Comparison of ENCODE assay signal across 8 cellular contexts in the genomic region with DNA sequence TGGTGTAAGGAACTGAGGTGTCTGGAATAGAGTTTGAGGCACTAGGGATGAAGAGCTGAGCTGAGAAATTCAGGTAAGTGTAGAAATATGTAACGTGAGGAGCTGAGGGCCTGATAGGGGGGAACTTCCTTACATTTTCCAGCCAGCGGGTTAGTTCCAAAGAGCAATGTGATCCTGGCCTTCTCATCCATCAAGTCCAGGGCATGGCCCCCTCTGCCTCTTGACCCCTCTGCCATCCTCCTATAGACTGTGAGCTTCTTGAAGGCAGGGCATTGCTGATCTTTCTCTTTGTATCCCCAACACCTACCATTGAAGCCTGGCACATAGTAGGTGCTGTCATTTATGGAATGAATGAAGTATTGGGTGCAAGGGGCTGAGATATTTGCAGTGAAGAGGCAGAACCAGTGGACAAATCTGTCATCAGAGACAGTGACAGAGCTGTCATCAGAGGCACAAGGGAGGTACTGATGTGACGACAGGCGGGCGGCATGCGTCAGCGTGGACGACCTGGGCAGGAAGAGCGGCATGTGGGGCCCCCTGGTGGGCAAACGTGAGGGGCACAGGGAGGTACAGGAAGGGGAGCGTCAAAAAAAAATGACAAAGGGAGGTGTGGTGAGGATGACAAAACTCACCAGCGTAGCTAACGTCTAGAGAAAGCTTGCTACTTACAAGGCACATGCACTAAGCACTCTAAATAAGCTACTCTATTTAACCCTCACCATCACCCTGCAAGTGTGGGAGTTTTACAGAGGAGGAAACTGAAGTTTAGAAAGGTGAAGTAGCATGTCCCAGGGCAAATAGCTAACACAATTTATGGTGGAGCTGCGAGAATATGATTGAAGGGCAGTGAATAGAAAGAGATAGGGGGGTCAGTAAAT. TPM values are rescaled to one million over a fixed set of nuclear protein-coding genes. Genes with fewer than 3 reads are reported as not detected.
DNase-seq lines count a peak whose midpoint lies in the region; ATAC-seq lines count a peak whose summit lies in the region.

No MANE protein-coding gene starts in this region.

- DNase-seq in AML-193 (lab: John Stamatoyannopoulos, UW) (peak; percentile 90 to 91), NCI-H69 (lab: John Stamatoyannopoulos, UW) (peak; percentile 77), dermis blood vessel endothelial cell (peak; percentile 92), medulla oblongata (ENCODE audit: extremely low spot score) (peak; percentile 85)
- peak; percentile 93 to 94 for DNase-seq in activated CD4-positive, alpha-beta T cell treated with anti-CD3 and anti-CD28 coated beads, Interleukin-2, amount 50 U/mL, for 4 hours
- peak; percentile 80 for DNase-seq in stimulated activated CD8-positive, alpha-beta memory T cell treated with anti-CD3 and anti-CD28 coated beads, Interleukin-15, amount 100 ng/mL, for 1 hour (ENCODE audit: low read depth)

- ATAC-seq in GM19023 (IDR thresholded peaks at IDR 0.05; ENCODE audit: unreplicated experiment) (peak; percentile 79), HG03139 (IDR thresholded peaks at IDR 0.05; ENCODE audit: unreplicated experiment) (peak; percentile 91)

RNA-seq across cellular contexts. Expression of a gene that starts 5.2 kb away (rescaled TPM):
- total RNA-seq in dermis blood vessel endothelial cell, result 27.9 and 35.1 TPM in 2 replicates

RNA-seq across cellular contexts. Expression of a gene that starts 31.4 kb away (rescaled TPM):
- 13.4 and 13.8 TPM in 2 replicates for total RNA-seq in dermis blood vessel endothelial cell

Comparison
In these comparisons a context has a peak if more than half of its experiments do, and no peak if none do; other contexts are left out.
1. Peak in every context shown above with its lines: DNase-seq and ATAC-seq.